Comparison of ENCODE assay signal across 23 cellular contexts in genomic region chr16:89880477-89881367, GRCh38. TPM values are rescaled to one million over a fixed set of nuclear protein-coding genes. Genes with fewer than 3 reads are reported as not detected.
DNase-seq lines count a peak whose midpoint lies in the region; ATAC-seq, FAIRE-seq and TF ChIP-seq lines count a peak whose summit lies in the region.
"Had no signal": no experiment of that assay in that cellular context is flagged by ENCODE, and none has a peak within 500 bp of the region (broad histone marks: within the 10 kb centered on the region; RNA-seq: fewer than 3 reads in every experiment).

No MANE protein-coding gene starts in this region.

- no peaks in the 10 kb centered on the region; the same call in 1 of the 2 replicates for H3K4me1 ChIP-seq in DND-41 (ENCODE audit: insufficient read depth, low read length)
- H3K4me1 ChIP-seq in KMS-11 (ENCODE audit: low read depth, poor library complexity, severe bottlenecking), result peaks cover 50% of the 10 kb centered on the region
- 0 out of 5 replicates have a peak, but pooled peaks cover 0 to 3% of the 10 kb centered on the region in 2 experiments for H3K4me1 ChIP-seq in K562 (replicated peaks in 1 of 2; ENCODE audit: control insufficient read depth in 2 of 2, insufficient read depth in 2 of 2, low read length in 2 of 2)
- no peaks in the 10 kb centered on the region for H3K4me1 ChIP-seq in naive thymus-derived CD4-positive, alpha-beta T cell (ENCODE audit: control insufficient read depth in 2 of 2, insufficient read depth in 2 of 2, low read length in 2 of 2)
- peaks cover 0 to 7% (median 5%) of the 10 kb centered on the region in 4 donors for H3K4me1 ChIP-seq in transverse colon
- H3K4me1 ChIP-seq: prostate gland had no signal

- H3K4me1 Mint-ChIP-seq in naive thymus-derived CD4-positive, alpha-beta T cell, result peaks cover 2 to 27% (median 22%) of the 10 kb centered on the region in 7 donors
- H3K4me1 Mint-ChIP-seq: H9, nephron had no signal

- in situ Hi-C loops in K562 (cut with MboI), result no loop called here
- in situ Hi-C loops in transverse colon (cut with MboI; ENCODE audit: low pct_ligation_motif_present in 1 of 4, low pct_unique_long_range_greater_than_20kb in 1 of 4, low sequenced_read_pairs in 3 of 4), result no loop called here

- no peak for TF ChIP-seq CTCF in DND-41 (IDR thresholded peaks at IDR 0.05; ENCODE audit: borderline replicate concordance, extremely low read depth, low read length, poor library complexity, severe bottlenecking)
- no peak for TF ChIP-seq CTCF in KMS-11 (conservative IDR thresholded peaks at IDR 0.05; ENCODE audit: low read depth, low read length)
- TF ChIP-seq CTCF in K562 (IDR thresholded peaks at IDR 0.05 in 2 of 3, conservative IDR thresholded peaks at IDR 0.05 in 1 of 3; ENCODE audit: insufficient read depth in 2 of 3, low read depth in 1 of 3, low read length in 3 of 3), result no peak
- no peak for TF ChIP-seq CTCF in transverse colon (IDR thresholded peaks at IDR 0.05)
- TF ChIP-seq CTCF in GM20000 (IDR thresholded peaks at IDR 0.05; ENCODE audit: extremely low read depth, missing control alignments), result no peak

- CTCF ChIA-PET in K562 (lab: Yijun Ruan, JAX; ENCODE audit: low intra/inter-chr PET ratio), result no interaction called here
- CTCF ChIA-PET in naive thymus-derived CD4-positive, alpha-beta T cell (lab: Charles Lee), result interaction anchor here (0.7 kb wide), 1 partner anchor 10 kb away, joined by 4 read pairs; no protein-coding TSS in a partner anchor

- peaks cover 76% of the 10 kb centered on the region for H3K79me2 ChIP-seq in DND-41 (ENCODE audit: insufficient read depth, low read length)
- peaks cover 66% of the 10 kb centered on the region for H3K79me2 ChIP-seq in KMS-11 (ENCODE audit: insufficient read depth, low read depth)
- peaks cover 67% of the 10 kb centered on the region for H3K79me2 ChIP-seq in K562 (ENCODE audit: control insufficient read depth, insufficient read depth, low read length)

- H4K20me1 ChIP-seq in DND-41 (ENCODE audit: insufficient read depth, low read length) (peaks cover 60% of the 10 kb centered on the region), KMS-11 (ENCODE audit: insufficient read depth) (no peaks in the 10 kb centered on the region), K562 (replicated peaks; ENCODE audit: control insufficient read depth, insufficient read depth, low read length) (0 out of 2 replicates have a peak, but pooled peaks cover 4% of the 10 kb centered on the region)

- DNase-seq in DND-41, result peak; percentile 30
- DNase-seq in K562 (ENCODE audit: extremely low read depth in 1 of 4, low spot score in 3 of 4), result no peak
- no peak for DNase-seq in naive thymus-derived CD4-positive, alpha-beta T cell
- no peak for DNase-seq in transverse colon
- DNase-seq in H54 (ENCODE audit: insufficient read length, low spot score), result no peak
- DNase-seq in GM20000 (ENCODE audit: low spot score), result no peak
- DNase-seq: activated effector memory CD4-positive, alpha-beta T cell treated with anti-CD3 and anti-CD28 coated beads, Interleukin-2, amount 50 U/mL, for 16 hours; CD8-positive, alpha-beta memory T cell; dermis blood vessel endothelial cell; H9; MG63; NCI-H146; NCI-H226; NCI-H774; OCI-M1; SHP77 treated with DMSO at 0.1 percent for 48 hours; stimulated activated CD4-positive, alpha-beta T cell treated with anti-CD3 and anti-CD28 coated beads, Interleukin-2, amount 100 ng/mL, for 48 hours had no signal

- H3K9me3 ChIP-seq in DND-41 (ENCODE audit: insufficient read depth, low read length, severe bottlenecking), result peaks cover 4% of the 10 kb centered on the region
- H3K9me3 ChIP-seq in K562 (replicated peaks; ENCODE audit: control insufficient read depth, insufficient read depth, low read depth, low read length), result no peaks in the 10 kb centered on the region; the same call in 1 of the 2 replicates
- H3K9me3 ChIP-seq in naive thymus-derived CD4-positive, alpha-beta T cell (ENCODE audit: control insufficient read depth in 2 of 3, low read length in 3 of 3), result no peaks in the 10 kb centered on the region
- no peaks in the 10 kb centered on the region for H3K9me3 ChIP-seq in transverse colon
- H3K9me3 ChIP-seq: gastroesophageal sphincter, MG63, prostate gland had no signal

- peaks cover 0 to 8% (median 0%) of the 10 kb centered on the region in 11 donors for H3K9me3 Mint-ChIP-seq in naive thymus-derived CD4-positive, alpha-beta T cell
- H3K9me3 Mint-ChIP-seq: CD8-positive, alpha-beta memory T cell; nephron; stimulated activated naive CD8-positive, alpha-beta T cell treated with anti-CD3 and anti-CD28 coated beads, Interleukin-15, Interleukin-2, amounts not matched to agents 100 ng/mL and 50 ng/mL, for 24 hours had no signal

- no TSS peak for BruUV-seq in K562 (replicated peaks; lab: Mats Ljungman, UMichigan)

- no peak overlapping the region for H3K4me3 ChIP-seq in DND-41 (ENCODE audit: low read depth in 1 of 2, low read length in 2 of 2)
- no peak overlapping the region for H3K4me3 ChIP-seq in KMS-11 (IDR thresholded peaks at IDR 0.05; ENCODE audit: insufficient read depth, low read depth, low read length)
- no peak overlapping the region for H3K4me3 ChIP-seq in K562
- no peak overlapping the region for H3K4me3 ChIP-seq in naive thymus-derived CD4-positive, alpha-beta T cell (ENCODE audit: low read length)
- no peak overlapping the region for H3K4me3 ChIP-seq in transverse colon
- H3K4me3 ChIP-seq: gastroesophageal sphincter, MG63, prostate gland had no signal

- H3K27me3 Mint-ChIP-seq in naive thymus-derived CD4-positive, alpha-beta T cell, result no peaks in the 10 kb centered on the region
- H3K27me3 Mint-ChIP-seq: stimulated activated naive CD8-positive, alpha-beta T cell treated with anti-CD3 and anti-CD28 coated beads, Interleukin-15, Interleukin-2, amounts not matched to agents 100 ng/mL and 50 ng/mL, for 24 hours had no signal

- WGBS in K562 (ENCODE audit: insufficient coverage, low coverage, missing lambda C conversion rate), result 96% methylated on average over 15 of the region's 18 CpGs
- WGBS in transverse colon (ENCODE audit: low coverage in 1 of 2), 2 donors, result 85 to 88% methylated on average over 9 to 18 of the region's 18 CpGs

- H3K36me3 ChIP-seq in DND-41 (ENCODE audit: insufficient read depth, low read length) (peaks cover 84% of the 10 kb centered on the region), KMS-11 (ENCODE audit: insufficient read depth) (peaks cover 21% of the 10 kb centered on the region; the same call in 1 of the 2 replicates), K562 (ENCODE audit: control insufficient read depth, insufficient read depth, low read length) (peaks cover 89% of the 10 kb centered on the region), transverse colon (peaks cover 0 to 41% (median 19%) of the 10 kb centered on the region in 4 donors)
- peaks cover 11 to 82% (median 16%) of the 10 kb centered on the region in 3 experiments for H3K36me3 ChIP-seq in naive thymus-derived CD4-positive, alpha-beta T cell (ENCODE audit: control insufficient read depth in 2 of 3, insufficient read depth in 3 of 3, low read length in 3 of 3)

- FAIRE-seq in K562 (lab: Jason Lieb, UNC) (no peak), H54 (lab: Jason Lieb, UNC) (no peak)

- no peak overlapping the region for H2AFZ ChIP-seq in DND-41 (ENCODE audit: low read depth, low read length)
- no peak overlapping the region for H2AFZ ChIP-seq in KMS-11 (ENCODE audit: low read depth)
- H2AFZ ChIP-seq in K562 (ENCODE audit: low read depth, low read length), result no peak overlapping the region

- H3K27ac ChIP-seq in DND-41 (ENCODE audit: low read length) (no peak overlapping the region), KMS-11 (peak overlapping the region; percentile 71), K562 (ENCODE audit: extremely low read depth, low read depth, low read length) (no peak overlapping the region), transverse colon (no peak overlapping the region)
- no peak overlapping the region for H3K27ac ChIP-seq in naive thymus-derived CD4-positive, alpha-beta T cell (ENCODE audit: low read depth, low read length)
- H3K27ac ChIP-seq: gastroesophageal sphincter, prostate gland had no signal

- H3K27me3 ChIP-seq in DND-41 (ENCODE audit: insufficient read depth, low read length, poor library complexity), result no peaks in the 10 kb centered on the region
- H3K27me3 ChIP-seq in KMS-11 (ENCODE audit: insufficient read depth, low read depth), result no peaks in the 10 kb centered on the region
- H3K27me3 ChIP-seq in K562 (ENCODE audit: control insufficient read depth in 2 of 2, insufficient read depth in 2 of 2, low read length in 2 of 2), result no peaks in the 10 kb centered on the region
- H3K27me3 ChIP-seq in naive thymus-derived CD4-positive, alpha-beta T cell (ENCODE audit: control insufficient read depth in 2 of 2, insufficient read depth in 2 of 2, low read length in 2 of 2), result no peaks in the 10 kb centered on the region
- H3K27me3 ChIP-seq in transverse colon, result no peaks in the 10 kb centered on the region
- H3K27me3 ChIP-seq: gastroesophageal sphincter, MG63 had no signal

- TF ChIP-seq EP300 in K562 (IDR thresholded peaks at IDR 0.05; ENCODE audit: low read length), result no peak
- TF ChIP-seq EP300 in transverse colon (IDR thresholded peaks at IDR 0.05; ENCODE audit: low read depth), result no peak

- H3K27ac Mint-ChIP-seq in naive thymus-derived CD4-positive, alpha-beta T cell, result peak overlapping the region in 1 of 9 donors; percentile 58
- H3K27ac Mint-ChIP-seq: nephron; stimulated activated naive CD8-positive, alpha-beta T cell treated with anti-CD3 and anti-CD28 coated beads, Interleukin-15, Interleukin-2, amounts not matched to agents 100 ng/mL and 50 ng/mL, for 24 hours had no signal

- ATAC-seq in DND-41 (ENCODE audit: insufficient read depth, low read depth), result peak; percentile 71; the same call in 2 of the 3 replicates
- ATAC-seq in K562, result no peak
- ATAC-seq in naive thymus-derived CD4-positive, alpha-beta T cell, result peak; percentile 26
- ATAC-seq in GM18520 (IDR thresholded peaks at IDR 0.05; ENCODE audit: unreplicated experiment), result no peak
- ATAC-seq: gastroesophageal sphincter had no signal

- TF ChIP-seq RAD21 in K562 (CRISPR knock-in tag; conservative IDR thresholded peaks at IDR 0.05 in 1 of 2, IDR thresholded peaks at IDR 0.05 in 1 of 2), result no peak

- H3K9ac ChIP-seq in DND-41 (ENCODE audit: low read depth, low read length), result no peak overlapping the region
- H3K9ac ChIP-seq in KMS-11, result peak overlapping the region; percentile 46; the same call in 1 of the 2 replicates
- no peak overlapping the region for H3K9ac ChIP-seq in K562 (ENCODE audit: insufficient read depth in 1 of 2, low read depth in 2 of 2, low read length in 2 of 2)

- H3K4me3 Mint-ChIP-seq in naive thymus-derived CD4-positive, alpha-beta T cell, result no peak overlapping the region
- H3K4me3 Mint-ChIP-seq: H9; nephron; stimulated activated naive CD8-positive, alpha-beta T cell treated with anti-CD3 and anti-CD28 coated beads, Interleukin-15, Interleukin-2, amounts not matched to agents 100 ng/mL and 50 ng/mL, for 24 hours had no signal

- TF ChIP-seq POLR2A in K562 (conservative IDR thresholded peaks at IDR 0.05), result no peak
- TF ChIP-seq POLR2A in transverse colon (IDR thresholded peaks at IDR 0.05), result no peak
- TF ChIP-seq POLR2A in H54 (IDR thresholded peaks at IDR 0.05; ENCODE audit: low read depth, low read length), result no peak

- H3K4me2 ChIP-seq in DND-41 (ENCODE audit: insufficient read depth, low read length) (no peak overlapping the region), KMS-11 (peak overlapping the region; percentile 90), K562 (ENCODE audit: insufficient read depth, low read length) (no peak overlapping the region)

- H3K9me1 ChIP-seq in K562 (ENCODE audit: control insufficient read depth, insufficient read depth, low read length), result peaks cover 5% of the 10 kb centered on the region

- peaks cover 18 to 32% (median 29%) of the 10 kb centered on the region in 5 donors for H3K36me3 Mint-ChIP-seq in naive thymus-derived CD4-positive, alpha-beta T cell

- POLR2A ChIA-PET in K562 (lab: Yijun Ruan, JAX), result interaction anchor here (0.6 to 2.0 kb wide), 2 partner anchors 10 to 14 kb away, joined by 3 to 8 read pairs; no protein-coding TSS in a partner anchor
- POLR2A ChIA-PET in naive thymus-derived CD4-positive, alpha-beta T cell (lab: Charles Lee), result interaction anchor here (0.7 kb wide), 1 partner anchor 239 kb away, joined by 3 read pairs; no protein-coding TSS in a partner anchor

- intact Hi-C loops in K562 (cut with micrococcal nuclease) (no loop called here), transverse colon (cut with DNase I; ENCODE audit: low total_unique reads) (no loop called here)
- intact Hi-C loops in naive thymus-derived CD4-positive, alpha-beta T cell (cut with micrococcal nuclease), result no loop called here

RNA-seq across cellular contexts. Expression of gene TCF25, which starts 7.3 kb away (rescaled TPM):
- 678 and 1,286 TPM in 2 replicates for total RNA-seq in K562 (2011; cell fraction: chromatin; rRNA removed; ENCODE audit: low replicate concordance)
- 495 and 571 TPM in 2 replicates for total RNA-seq in K562 (2011; cell fraction: nucleolus; rRNA removed)
- 387 and 470 TPM in 2 replicates for total RNA-seq in K562 (2011; cell fraction: nucleoplasm; rRNA removed)
- 102 and 110 TPM in 2 replicates for total RNA-seq in K562 (2014; rRNA removed)
- total RNA-seq in K562 (2014; rRNA removed; fragmentation: Illumina TruSeq; extraction: Trizol), result 37.2 and 38.0 TPM in 2 replicates
- 63.2 and 65.1 TPM in 2 replicates for total RNA-seq in K562 (2015; rRNA removed; fragmentation: Illumina TruSeq; extraction: Trizol)
- 123 and 140 TPM in 2 replicates for total RNA-seq in K562 (2021)
- 83.8 and 123 TPM in 2 replicates for polyA plus RNA-seq in K562 (2011; rRNA removed)
- 86.7 and 116 TPM in 2 replicates for polyA plus RNA-seq in K562 (2011; cell fraction: cytosol; rRNA removed)
- 392 and 540 TPM in 2 replicates for polyA plus RNA-seq in K562 (2011; cell fraction: nucleus; rRNA removed)
- 147 and 150 TPM in 2 replicates for polyA plus RNA-seq in K562 (2012)
- 87.5 and 96.8 TPM in 2 replicates for polyA plus RNA-seq in K562 (2014; fragmentation: Illumina TruSeq; extraction: Trizol)
- polyA plus RNA-seq in K562 (2014; fragmentation: Nextera tagmentation; extraction: Ambion mirVana), result 1 to 10 TPM; 9.0 TPM
- 122 and 154 TPM in 2 replicates for polyA plus RNA-seq in K562 (2014; rRNA removed)
- 51.2 and 58.2 TPM in 2 replicates for polyA minus RNA-seq in K562 (2011; rRNA and poly(A)+ RNA removed)
- polyA minus RNA-seq in K562 (2011; cell fraction: cytosol; rRNA and poly(A)+ RNA removed), result 47.2 and 50.0 TPM in 2 replicates
- polyA minus RNA-seq in K562 (2011; cell fraction: nucleus; rRNA and poly(A)+ RNA removed), result 72.7 and 97.1 TPM in 2 replicates
- total RNA-seq in naive thymus-derived CD4-positive, alpha-beta T cell, result 100 to 1,000 TPM; 200 to 392 (median 262) TPM
- 100 to 1,000 TPM in 1 of 2 donors, 10 to 100 TPM in 1; 68.1 to 122 TPM for polyA plus RNA-seq in naive thymus-derived CD4-positive, alpha-beta T cell
- 100 to 1,000 TPM; 202 to 648 (median 354) TPM for total RNA-seq in transverse colon

RNA-seq across cellular contexts. Expression of gene MC1R, which starts 37.9 kb away (rescaled TPM):
- total RNA-seq in K562 (2011; cell fraction: chromatin; rRNA removed; ENCODE audit: low replicate concordance), result 70.1 and 162 TPM in 2 replicates
- 54.5 and 55.7 TPM in 2 replicates for total RNA-seq in K562 (2011; cell fraction: nucleolus; rRNA removed)
- total RNA-seq in K562 (2011; cell fraction: nucleoplasm; rRNA removed), result 90.5 and 111 TPM in 2 replicates
- total RNA-seq in K562 (2014; rRNA removed) (3.1 and 3.3 TPM in 2 replicates), K562 (2014; rRNA removed; fragmentation: Illumina TruSeq; extraction: Trizol) (0.67 and 0.87 TPM in 2 replicates), K562 (2015; rRNA removed; fragmentation: Illumina TruSeq; extraction: Trizol) (2.0 and 2.1 TPM in 2 replicates), K562 (2021) (3.4 and 3.5 TPM in 2 replicates), transverse colon (1 to 10 TPM; 2.9 to 7.2 (median 6.7) TPM)
- polyA plus RNA-seq in K562 (2011; rRNA removed) (3.5 and 4.2 TPM in 2 replicates), K562 (2014; fragmentation: Illumina TruSeq; extraction: Trizol) (1.5 and 2.7 TPM in 2 replicates), K562 (2014; fragmentation: Nextera tagmentation; extraction: Ambion mirVana) (under 1 TPM in 1 of 2 experiments, not detected in 1; 0.14 TPM), K562 (2014; rRNA removed) (4.7 and 5.3 TPM in 2 replicates)
- polyA plus RNA-seq in K562 (2011; cell fraction: cytosol; rRNA removed), result 5.6 and 6.1 TPM in 2 replicates
- 27.9 and 42.6 TPM in 2 replicates for polyA plus RNA-seq in K562 (2011; cell fraction: nucleus; rRNA removed)
- polyA plus RNA-seq in K562 (2012), result 3.6 and 4.6 TPM in 2 replicates
- polyA minus RNA-seq in K562 (2011; rRNA and poly(A)+ RNA removed), result 6.4 and 10.6 TPM in 2 replicates
- 1.6 and 2.7 TPM in 2 replicates for polyA minus RNA-seq in K562 (2011; cell fraction: cytosol; rRNA and poly(A)+ RNA removed)
- polyA minus RNA-seq in K562 (2011; cell fraction: nucleus; rRNA and poly(A)+ RNA removed), result 6.1 and 6.7 TPM in 2 replicates
- 10 to 100 TPM; 10.1 to 13.9 (median 11.2) TPM for total RNA-seq in naive thymus-derived CD4-positive, alpha-beta T cell
- polyA plus RNA-seq in naive thymus-derived CD4-positive, alpha-beta T cell, result under 1 TPM; 0.14 to 0.51 TPM

RNA-seq across cellular contexts. Expression of gene TUBB3, which starts 42.4 kb away (rescaled TPM):
- total RNA-seq in K562 (2011; cell fraction: chromatin; rRNA removed; ENCODE audit: low replicate concordance), result 5.7 and 13.6 TPM in 2 replicates
- 8.2 and 8.3 TPM in 2 replicates for total RNA-seq in K562 (2011; cell fraction: nucleolus; rRNA removed)
- total RNA-seq in K562 (2011; cell fraction: nucleoplasm; rRNA removed), result 5.5 and 7.5 TPM in 2 replicates
- total RNA-seq in K562 (2014; rRNA removed) (12.5 and 15.5 TPM in 2 replicates), K562 (2014; rRNA removed; fragmentation: Illumina TruSeq; extraction: Trizol) (2.1 and 3.2 TPM in 2 replicates), K562 (2015; rRNA removed; fragmentation: Illumina TruSeq; extraction: Trizol) (6.4 and 8.1 TPM in 2 replicates), K562 (2021) (12.0 and 13.5 TPM in 2 replicates), transverse colon (10 to 100 TPM in 1 of 4 donors, 1 to 10 TPM in 3; 2.4 to 12.7 (median 4.6) TPM)
- polyA plus RNA-seq in K562 (2011; rRNA removed) (3.2 and 10.4 TPM in 2 replicates), K562 (2014; fragmentation: Illumina TruSeq; extraction: Trizol) (5.0 and 10.0 TPM in 2 replicates), K562 (2014; fragmentation: Nextera tagmentation; extraction: Ambion mirVana) (under 1 TPM; 0.18 to 0.53 TPM), K562 (2014; rRNA removed) (6.8 and 8.3 TPM in 2 replicates)
- 8.5 and 8.8 TPM in 2 replicates for polyA plus RNA-seq in K562 (2011; cell fraction: cytosol; rRNA removed)
- 10.4 and 12.3 TPM in 2 replicates for polyA plus RNA-seq in K562 (2011; cell fraction: nucleus; rRNA removed)
- polyA plus RNA-seq in K562 (2012), result 7.7 and 19.6 TPM in 2 replicates
- polyA minus RNA-seq in K562 (2011; rRNA and poly(A)+ RNA removed), result 3.5 and 4.5 TPM in 2 replicates
- polyA minus RNA-seq in K562 (2011; cell fraction: cytosol; rRNA and poly(A)+ RNA removed), result 7.4 and 12.0 TPM in 2 replicates
- 2.4 and 2.6 TPM in 2 replicates for polyA minus RNA-seq in K562 (2011; cell fraction: nucleus; rRNA and poly(A)+ RNA removed)
- total RNA-seq in naive thymus-derived CD4-positive, alpha-beta T cell, result 1 to 10 TPM in 1 of 5 experiments, under 1 TPM in 1, not detected in 3; 0.48 to 2.8 TPM
- polyA plus RNA-seq in naive thymus-derived CD4-positive, alpha-beta T cell, result under 1 TPM in 1 of 2 donors, not detected in 1; 0.22 TPM
- polyA plus RNA-seq: CD8-positive, alpha-beta memory T cell had no signal

RNA-seq across cellular contexts. Expression of gene SPIRE2, which starts 52.4 kb away (rescaled TPM):
- 16.2 and 31.3 TPM in 2 replicates for total RNA-seq in K562 (2011; cell fraction: chromatin; rRNA removed; ENCODE audit: low replicate concordance)
- total RNA-seq in K562 (2011; cell fraction: nucleolus; rRNA removed), result 15.7 and 25.0 TPM in 2 replicates
- 13.4 and 13.9 TPM in 2 replicates for total RNA-seq in K562 (2011; cell fraction: nucleoplasm; rRNA removed)
- total RNA-seq in K562 (2014; rRNA removed) (6.5 and 6.9 TPM in 2 replicates), K562 (2014; rRNA removed; fragmentation: Illumina TruSeq; extraction: Trizol) (2.9 TPM in 2 replicates), K562 (2015; rRNA removed; fragmentation: Illumina TruSeq; extraction: Trizol) (4.1 and 4.6 TPM in 2 replicates), K562 (2021) (6.9 and 8.9 TPM in 2 replicates), transverse colon (100 to 1,000 TPM in 3 of 4 donors, 10 to 100 TPM in 1; 79.6 to 190 (median 131) TPM)
- polyA plus RNA-seq in K562 (2011; rRNA removed) (4.7 and 6.0 TPM in 2 replicates), K562 (2014; fragmentation: Illumina TruSeq; extraction: Trizol) (3.9 and 4.0 TPM in 2 replicates), K562 (2014; fragmentation: Nextera tagmentation; extraction: Ambion mirVana) (under 1 TPM; 0.70 to 0.76 TPM), K562 (2014; rRNA removed) (5.5 and 7.5 TPM in 2 replicates)
- 4.6 and 8.1 TPM in 2 replicates for polyA plus RNA-seq in K562 (2011; cell fraction: cytosol; rRNA removed)
- 19.7 and 32.5 TPM in 2 replicates for polyA plus RNA-seq in K562 (2011; cell fraction: nucleus; rRNA removed)
- 3.8 and 5.7 TPM in 2 replicates for polyA plus RNA-seq in K562 (2012)
- 2.1 and 3.5 TPM in 2 replicates for polyA minus RNA-seq in K562 (2011; rRNA and poly(A)+ RNA removed)
- polyA minus RNA-seq in K562 (2011; cell fraction: cytosol; rRNA and poly(A)+ RNA removed), result 4.3 and 7.3 TPM in 2 replicates
- 6.5 and 8.2 TPM in 2 replicates for polyA minus RNA-seq in K562 (2011; cell fraction: nucleus; rRNA and poly(A)+ RNA removed)
- total RNA-seq in naive thymus-derived CD4-positive, alpha-beta T cell, result 1 to 10 TPM; 1.2 to 3.5 (median 3.0) TPM
- under 1 TPM; 0.32 to 0.35 TPM for polyA plus RNA-seq in naive thymus-derived CD4-positive, alpha-beta T cell

Comparison
In these comparisons a context has a peak if more than half of its experiments do, and no peak if none do; other contexts are left out.
1. ATAC-seq: peak in DND-41 (single experiment) and naive thymus-derived CD4-positive, alpha-beta T cell (single experiment); none in K562 (single experiment) and GM18520 (single experiment).